ENCODE assay signal across 1 cellular context in genomic region chr6:139311826-139312225, GRCh38.
TF ChIP-seq lines count a peak whose summit lies in the region.

No MANE protein-coding gene starts in this region.

TF ChIP-seq in H1, 55 proteins besides CTCF, POLR2A, EP300 and RAD21:
- TF ChIP-seq JUND (IDR thresholded peaks at IDR 0.05; ENCODE audit: low read length): no peak
- no peak for TF ChIP-seq MAX (IDR thresholded peaks at IDR 0.05)
- TF ChIP-seq TAF1 (IDR thresholded peaks at IDR 0.05; ENCODE audit: low read depth, low read length): no peak
- no peak for TF ChIP-seq SAP30 (IDR thresholded peaks at IDR 0.05; ENCODE audit: insufficient read depth, insufficient replicate concordance, low read length)
- TF ChIP-seq CTBP2 (IDR thresholded peaks at IDR 0.05; ENCODE audit: borderline replicate concordance, insufficient read depth, insufficient read length, low read length): no peak
- TF ChIP-seq CREB1 (IDR thresholded peaks at IDR 0.05): no peak
- no peak for TF ChIP-seq CBX5 (IDR thresholded peaks at IDR 0.05; ENCODE audit: low read depth, low read length)
- TF ChIP-seq CHD1 (IDR thresholded peaks at IDR 0.05; ENCODE audit: low read depth, low read length): no peak
